In genomic region chr2:46816151-46816845, GRCh38 we compare ENCODE assay signal across 25 cellular contexts.
DNase-seq lines count a peak whose midpoint lies in the region; ATAC-seq, FAIRE-seq and TF ChIP-seq lines count a peak whose summit lies in the region.
"Had no signal": no experiment of that assay in that cellular context is flagged by ENCODE, and none has a peak within 500 bp of the region (broad histone marks: within the 10 kb centered on the region; RNA-seq: fewer than 3 reads in every experiment).

No MANE protein-coding gene starts in this region.

- 93% methylated on average over 11 of the region's 11 CpGs for WGBS in esophagus muscularis mucosa

- peaks cover 73 to 82% (median 79%) of the 10 kb centered on the region in 4 donors for H3K4me1 ChIP-seq in esophagus muscularis mucosa

- no peak for TF ChIP-seq EP300 in esophagus muscularis mucosa (IDR thresholded peaks at IDR 0.05)

- TF ChIP-seq CTCF in esophagus muscularis mucosa (IDR thresholded peaks at IDR 0.05) (no peak), mesothelial cell of epicardium (IDR thresholded peaks at IDR 0.05; ENCODE audit: unreplicated experiment) (no peak)

- H3K36me3 Mint-ChIP-seq in mesothelial cell of epicardium = peaks cover 4% of the 10 kb centered on the region
- H3K36me3 Mint-ChIP-seq: CD4-positive, alpha-beta memory T cell had no signal

- peak; percentile 59 for FAIRE-seq in urothelium cell line (lab: Jason Lieb, UNC)
- FAIRE-seq: GM12878 had no signal

- H3K4me1 Mint-ChIP-seq in mesothelial cell of epicardium = peaks cover 40% of the 10 kb centered on the region
- H3K4me1 Mint-ChIP-seq: CD4-positive, alpha-beta memory T cell had no signal

- H3K27ac ChIP-seq in esophagus muscularis mucosa (replicated peaks in 1 of 4) = peak overlapping the region; percentile 79 to 91 (median 86)
- H3K27ac ChIP-seq: BLaER1 treated with 17β-estradiol and CSF1 and Interleukin-3, amounts not matched to agents 10 nM and 100 nM; SJSA1 had no signal

- DNase-seq in cardiac septum (ENCODE audit: low spot score) (peak; percentile 49), Right ventricle myocardium superior (no peak), esophagus muscularis mucosa (ENCODE audit: extremely low spot score) (no peak), mesothelial cell of epicardium (ENCODE audit: low spot score in 2 of 2, unreplicated experiment in 2 of 2) (no peak), urothelium cell line (ENCODE audit: low spot score) (no peak), DMS79 (lab: John Stamatoyannopoulos, UW) (no peak)
- DNase-seq: 8988T; Caco-2; CD4-positive, alpha-beta memory T cell; DMS 273 treated with DMSO at 0.1 percent for 48 hours; DND-41; H9; KBM-7; NCI-H1092 treated with DMSO at 0.1 percent for 48 hours; NCI-H146; NCI-H2029 treated with DMSO at 0.1 percent for 48 hours; NCI-H226; NCI-H524; NCI-H774; NK-92 treated with Interleukin-12 subunit alpha and Interleukin-12 subunit beta, amount 100 ng/mL, for 24 hours had no signal

- H3K27me3 Mint-ChIP-seq in mesothelial cell of epicardium (ENCODE audit: low read depth) = peaks cover 10% of the 10 kb centered on the region

- TF ChIP-seq POLR2A in esophagus muscularis mucosa (IDR thresholded peaks at IDR 0.05; ENCODE audit: low read depth) = no peak

- no peaks in the 10 kb centered on the region for H3K27me3 ChIP-seq in esophagus muscularis mucosa
- H3K27me3 ChIP-seq: BLaER1 treated with 17β-estradiol and CSF1 and Interleukin-3, amounts not matched to agents 10 nM and 100 nM; SJSA1 had no signal

- intact Hi-C loops in cardiac septum (cut with DNase I) (no loop called here), Right ventricle myocardium superior (cut with DNase I) (no loop called here), esophagus muscularis mucosa (cut with DNase I) (loop anchor here (5.0 kb wide), 1 partner anchor 34 kb away; no protein-coding TSS in a partner anchor)

- peaks cover 4% of the 10 kb centered on the region for H3K9me3 Mint-ChIP-seq in mesothelial cell of epicardium

- H3K36me3 ChIP-seq in esophagus muscularis mucosa = no peaks in the 10 kb centered on the region
- H3K36me3 ChIP-seq: BLaER1 treated with 17β-estradiol and CSF1 and Interleukin-3, amounts not matched to agents 10 nM and 100 nM; SJSA1 had no signal

- no peak overlapping the region for H3K4me3 ChIP-seq in esophagus muscularis mucosa
- H3K4me3 ChIP-seq: BLaER1 treated with 17β-estradiol and CSF1 and Interleukin-3, amounts not matched to agents 10 nM and 100 nM; GM12878; SJSA1 had no signal

- H3K9me3 ChIP-seq in esophagus muscularis mucosa = no peaks in the 10 kb centered on the region
- H3K9me3 ChIP-seq: Caco-2, SJSA1 had no signal

- ATAC-seq in Right ventricle myocardium superior (ENCODE audit: poor library complexity) (no peak), GM18519 (IDR thresholded peaks at IDR 0.05; ENCODE audit: low FRiP score, unreplicated experiment) (no peak)
- ATAC-seq: GM12878, Panc1 had no signal

- no peak overlapping the region for H3K4me3 Mint-ChIP-seq in mesothelial cell of epicardium
- H3K4me3 Mint-ChIP-seq: CD4-positive, alpha-beta memory T cell; H9 had no signal

- H3K27ac Mint-ChIP-seq in mesothelial cell of epicardium = peak overlapping the region; percentile 14
- H3K27ac Mint-ChIP-seq: H9 had no signal
